In genomic region chr21:35779690-35780570, GRCh38 we compare ENCODE assay signal across 15 cellular contexts.
DNase-seq lines count a peak whose midpoint lies in the region; ATAC-seq and TF ChIP-seq lines count a peak whose summit lies in the region.
"Had no signal": no experiment of that assay in that cellular context is flagged by ENCODE, and none has a peak within 500 bp of the region (broad histone marks: within the 10 kb centered on the region; RNA-seq: fewer than 3 reads in every experiment).

No MANE protein-coding gene starts in this region.

- no peak for TF ChIP-seq CTCF in cardiac fibroblast (IDR thresholded peaks at IDR 0.05; ENCODE audit: low read depth, low read length)

- no peaks in the 10 kb centered on the region for H3K79me1 ChIP-seq in mesendoderm (ENCODE audit: low read length)

- no peak overlapping the region for H4K5ac ChIP-seq in mesendoderm (ENCODE audit: low read length)

- ATAC-seq in HG02852 (IDR thresholded peaks at IDR 0.05; ENCODE audit: unreplicated experiment): no peak
- ATAC-seq: activated T-cell treated with anti-CD3 and anti-CD28 coated beads, Interleukin-2, amount 50 U/mL, for 4 hours had no signal

- H3K4me3 ChIP-seq in cardiac fibroblast (replicated peaks in 1 of 2; ENCODE audit: low read depth in 2 of 2, low read length in 2 of 2) (no peak overlapping the region), mesendoderm (ENCODE audit: low read length) (no peak overlapping the region)
- H3K4me3 ChIP-seq: upper lobe of left lung had no signal

- no peaks in the 10 kb centered on the region for H3K36me3 ChIP-seq in mesendoderm (ENCODE audit: control insufficient read depth, insufficient read depth, low read length)
- H3K36me3 ChIP-seq: upper lobe of left lung, WERI-Rb-1 had no signal

- no peaks in the 10 kb centered on the region for H3K79me2 ChIP-seq in mesendoderm (ENCODE audit: control insufficient read depth, insufficient read depth, low read length)
- H3K79me2 ChIP-seq: parathyroid adenoma had no signal

- no peak overlapping the region for H3K9ac ChIP-seq in mesendoderm (ENCODE audit: low read length)
- H3K9ac ChIP-seq: parathyroid adenoma had no signal

- WGBS in mesendoderm (ENCODE audit: extremely low coverage, insufficient coverage, low lambda C conversion rate): no CpG with 5 or more reads among the region's 7 CpGs

- no peak overlapping the region for H3K56ac ChIP-seq in mesendoderm (ENCODE audit: low read length)

- no peak overlapping the region for H2BK5ac ChIP-seq in mesendoderm (ENCODE audit: low read length)

- no peak overlapping the region for H2AK5ac ChIP-seq in mesendoderm (ENCODE audit: low read length)

- H3K4me1 ChIP-seq in mesendoderm (ENCODE audit: control insufficient read depth, low read depth, low read length): no peaks in the 10 kb centered on the region
- H3K4me1 ChIP-seq: parathyroid adenoma, upper lobe of left lung had no signal

- H3K4me2 ChIP-seq in mesendoderm (ENCODE audit: low read length): no peak overlapping the region

- no peaks in the 10 kb centered on the region for H3K27me3 ChIP-seq in mesendoderm (ENCODE audit: insufficient read depth, low read length, poor library complexity)
- H3K27me3 ChIP-seq: upper lobe of left lung had no signal

- H3K4ac ChIP-seq in mesendoderm (ENCODE audit: low read depth, low read length): no peak overlapping the region

- DNase-seq in ELR (ENCODE audit: low read depth): peak; percentile 60
- DNase-seq in NCI-H1930 (lab: John Stamatoyannopoulos, UW): peak; percentile 36 to 39
- DNase-seq in cardiac fibroblast (ENCODE audit: low read depth in 2 of 2): peak; percentile 28 to 87
- peak; percentile 73 for DNase-seq in renal cortical epithelial cell (ENCODE audit: low read depth)
- DNase-seq in NCI-H446 (lab: John Stamatoyannopoulos, UW): no peak
- DNase-seq in superior temporal gyrus (ENCODE audit: extremely low spot score): no peak
- DNase-seq in mesendoderm: no peak
- DNase-seq: activated T-cell treated with anti-CD3 and anti-CD28 coated beads, Interleukin-2, amount 50 U/mL, for 4 hours; KBM-7; NCI-H2171 treated with DMSO at 0.1 percent for 48 hours; RPMI8226; upper lobe of left lung; WERI-Rb-1 had no signal

- H3K18ac ChIP-seq in mesendoderm (ENCODE audit: low read length): no peak overlapping the region

- no peak overlapping the region for H3K23ac ChIP-seq in mesendoderm (ENCODE audit: low read length)

- no peak overlapping the region for H2BK120ac ChIP-seq in mesendoderm (ENCODE audit: low read depth, low read length)

- no peak overlapping the region for H4K8ac ChIP-seq in mesendoderm (ENCODE audit: low read depth, low read length)

- H3K27ac ChIP-seq in mesendoderm (ENCODE audit: low read depth, low read length): no peak overlapping the region
- H3K27ac ChIP-seq: parathyroid adenoma, upper lobe of left lung, WERI-Rb-1 had no signal

- no peak overlapping the region for H2BK15ac ChIP-seq in mesendoderm (replicated peaks; ENCODE audit: low read depth)

Comparison
In these comparisons a context has a peak if more than half of its experiments do, and no peak if none do; other contexts are left out.
1. DNase-seq: peak in ELR (single experiment), NCI-H1930 (2 of 2), cardiac fibroblast (2 of 2) and renal cortical epithelial cell (single experiment); none in NCI-H446 (0 of 2), superior temporal gyrus (single experiment) and mesendoderm (single experiment).